Comparison of ENCODE assay signal across 1 cellular context in genomic region chr7:150369740-150370501, GRCh38.
TF ChIP-seq lines count a peak whose summit lies in the region.

No MANE protein-coding gene starts in this region.

TF ChIP-seq in K562, 482 proteins besides CTCF, POLR2A, EP300 and RAD21 (continues in another document):
- TF ChIP-seq SIN3B (IDR thresholded peaks at IDR 0.05; ENCODE audit: low read depth) (no peak), POLR2G (IDR thresholded peaks at IDR 0.05; ENCODE audit: low read depth, low read length) (peak; percentile 42; the same call in 1 of the 2 replicates), PHB2 (IDR thresholded peaks at IDR 0.05; ENCODE audit: low read depth) (no peak), ZC3H8 (IDR thresholded peaks at IDR 0.05) (no peak), THAP12 (CRISPR knock-in tag; IDR thresholded peaks at IDR 0.05) (no peak), GTF3C2 (IDR thresholded peaks at IDR 0.05; ENCODE audit: borderline replicate concordance, extremely low read depth, insufficient read length) (no peak), YY1 (IDR thresholded peaks at IDR 0.05; ENCODE audit: borderline replicate concordance in 1 of 3, control insufficient read depth in 1 of 3, extremely low read depth in 1 of 3, insufficient read depth in 3 of 3, insufficient read length in 1 of 3, insufficient replicate concordance in 2 of 3, low read depth in 1 of 3, low read length in 2 of 3) (no peak), TCFL5 (CRISPR knock-in tag; conservative IDR thresholded peaks at IDR 0.05) (no peak), HNRNPLL (IDR thresholded peaks at IDR 0.05; ENCODE audit: low read depth, low read length, poor library complexity, severe bottlenecking) (peak; percentile 26), HCFC1 (IDR thresholded peaks at IDR 0.05; ENCODE audit: low read depth, low read length) (no peak), WHSC1 (IDR thresholded peaks at IDR 0.05; ENCODE audit: low read length) (peak; percentile 83), POLR2AphosphoS5 (IDR thresholded peaks at IDR 0.05; ENCODE audit: control insufficient read depth, insufficient read depth, low read depth, low read length) (no peak), TCF15 (CRISPR knock-in tag; IDR thresholded peaks at IDR 0.05) (no peak), DLX4 (CRISPR knock-in tag; IDR thresholded peaks at IDR 0.05) (no peak), RBM14 (IDR thresholded peaks at IDR 0.05; ENCODE audit: borderline replicate concordance, insufficient read depth, low read depth, low read length) (no peak), RUNX1 (IDR thresholded peaks at IDR 0.05; ENCODE audit: low read depth) (no peak), USF1 (CRISPR knock-in tag; IDR thresholded peaks at IDR 0.05) (0 out of 2 replicates have a peak, but pooled peaks have one; percentile 1), JUN (IDR thresholded peaks at IDR 0.05; ENCODE audit: borderline replicate concordance, low read depth, low read length) (no peak), JUN (CRISPR knock-in tag; IDR thresholded peaks at IDR 0.05; ENCODE audit: borderline replicate concordance) (0 out of 2 replicates have a peak, but pooled peaks have one; percentile 39), GATA2 (CRISPR knock-in tag; IDR thresholded peaks at IDR 0.05) (no peak), EWSR1 (IDR thresholded peaks at IDR 0.05; ENCODE audit: borderline replicate concordance, low read depth, partially characterized antibody) (no peak), NCOA2 (IDR thresholded peaks at IDR 0.05; ENCODE audit: partially characterized antibody in 2 of 2) (no peak), ZNF609 (CRISPR knock-in tag; IDR thresholded peaks at IDR 0.05; ENCODE audit: borderline replicate concordance) (peak; percentile 96; the same call in 1 of the 2 replicates), EGR1 (conservative IDR thresholded peaks at IDR 0.05) (peak; percentile 17; the same call in 1 of the 2 replicates), SETDB1 (IDR thresholded peaks at IDR 0.05; ENCODE audit: low read length) (no peak), TOE1 (IDR thresholded peaks at IDR 0.05; ENCODE audit: borderline replicate concordance) (0 out of 2 replicates have a peak, but pooled peaks have one; percentile 4), TOE1 (CRISPR knock-in tag; IDR thresholded peaks at IDR 0.05; ENCODE audit: borderline replicate concordance, low read depth) (peak; percentile 45), MYNN (IDR thresholded peaks at IDR 0.05) (no peak), MYNN (CRISPR knock-in tag; IDR thresholded peaks at IDR 0.05) (no peak), STAT6 (CRISPR knock-in tag; IDR thresholded peaks at IDR 0.05) (0 out of 2 replicates have a peak, but pooled peaks have one; percentile 75), HMBOX1 (IDR thresholded peaks at IDR 0.05) (no peak), KAT7 (CRISPR knock-in tag; IDR thresholded peaks at IDR 0.05; ENCODE audit: borderline replicate concordance) (0 out of 2 replicates have a peak, but pooled peaks have one; percentile 9), YBX1 (IDR thresholded peaks at IDR 0.05) (no peak), RBM34 (IDR thresholded peaks at IDR 0.05; ENCODE audit: borderline replicate concordance, insufficient read depth, low read length) (no peak), RREB1 (CRISPR knock-in tag; IDR thresholded peaks at IDR 0.05) (peak; percentile 47; the same call in 1 of the 2 replicates), ZNF79 (CRISPR knock-in tag; IDR thresholded peaks at IDR 0.05; ENCODE audit: low read depth) (no peak), TEAD1 (CRISPR knock-in tag; IDR thresholded peaks at IDR 0.05) (peak in 1 of 2 experiments; percentile 57; a peak in 1 of 4 replicates)
